Comparison of ENCODE assay signal across 8 cellular contexts in the genomic region with DNA sequence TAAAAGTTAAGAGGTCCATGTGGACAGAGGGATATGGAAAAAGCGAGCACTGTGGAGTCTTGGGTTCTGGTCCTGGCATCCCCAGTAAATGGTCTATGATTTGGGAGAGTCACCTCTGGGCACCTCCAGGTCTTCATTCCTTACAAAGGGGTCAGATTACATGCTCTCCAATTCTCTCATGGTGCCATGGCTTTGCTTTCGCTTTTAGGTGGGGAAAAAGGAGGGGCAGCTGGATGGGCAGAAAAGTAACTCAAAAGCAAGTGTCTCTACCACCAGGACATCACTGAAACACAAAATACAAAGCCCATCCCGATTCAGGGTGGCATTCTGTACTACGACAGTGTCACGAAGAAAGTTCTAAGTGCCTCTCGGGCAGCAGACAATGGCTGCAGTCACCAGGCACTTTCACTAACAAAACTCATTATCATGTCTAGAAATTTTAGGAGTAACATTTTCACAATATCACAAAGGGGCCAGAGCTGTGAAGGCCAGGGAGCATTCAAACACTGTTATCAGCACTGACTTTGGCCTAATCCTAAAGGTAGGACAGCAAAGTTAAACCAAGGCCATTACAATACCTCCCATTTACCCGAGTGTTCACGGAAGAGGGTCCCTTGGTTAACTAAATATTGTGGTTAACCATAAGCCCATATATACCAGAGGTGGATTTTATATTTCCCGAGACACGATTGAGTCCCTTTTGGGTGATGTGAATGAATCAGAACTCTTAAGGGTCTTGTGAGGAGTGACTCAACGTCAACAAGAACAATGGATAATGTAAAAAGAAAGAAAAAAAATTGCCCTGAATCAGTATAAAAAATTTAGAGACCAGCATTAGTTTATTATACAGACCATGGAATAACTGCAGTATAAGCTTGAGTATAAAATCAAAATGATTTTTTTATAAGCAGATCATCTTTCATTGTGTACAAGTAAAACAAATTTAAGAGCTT. TPM values are rescaled to one million over a fixed set of nuclear protein-coding genes. Genes with fewer than 3 reads are reported as not detected.
DNase-seq lines count a peak whose midpoint lies in the region; ATAC-seq, FAIRE-seq and TF ChIP-seq lines count a peak whose summit lies in the region.

No MANE protein-coding gene starts in this region.

- no peak for TF ChIP-seq CTCF in dorsolateral prefrontal cortex (IDR thresholded peaks at IDR 0.05 in 54 of 56, conservative IDR thresholded peaks at IDR 0.05 in 2 of 56; ENCODE audit: low read depth in 1 of 56, partially characterized antibody in 56 of 56)

- intact Hi-C loops in dorsolateral prefrontal cortex (cut with DNase I), result no loop called here

- no peak for TF ChIP-seq POLR2A in H54 (IDR thresholded peaks at IDR 0.05; ENCODE audit: low read depth, low read length)

- H3K27me3 ChIP-seq in dorsolateral prefrontal cortex, result no peaks in the 10 kb centered on the region

- H3K27ac ChIP-seq in KOPT-K1 (ENCODE audit: low read depth, low read length, poor library complexity, severe bottlenecking), result peak overlapping the region; percentile 81
- peak overlapping the region in 51 of 59 donors; percentile 3 to 100 (median 78) for H3K27ac ChIP-seq in dorsolateral prefrontal cortex

- no peaks in the 10 kb centered on the region for H3K27me3 Mint-ChIP-seq in naive thymus-derived CD8-positive, alpha-beta T cell

- FAIRE-seq in H54 (lab: Jason Lieb, UNC), result no peak

- peaks cover 30 to 81% (median 72%) of the 10 kb centered on the region in 4 donors for H3K4me1 Mint-ChIP-seq in naive thymus-derived CD8-positive, alpha-beta T cell

- no peaks in the 10 kb centered on the region for H3K9me3 Mint-ChIP-seq in naive thymus-derived CD8-positive, alpha-beta T cell

- DNase-seq in ACHN (peak; percentile 24), dorsolateral prefrontal cortex (no peak), DMS153 (lab: John Stamatoyannopoulos, UW) (no peak), C1 segment of cervical spinal cord (lab: John Stamatoyannopoulos, UW) (no peak), H54 (ENCODE audit: insufficient read length, low spot score) (no peak), NCI-H1105 (lab: John Stamatoyannopoulos, UW) (no peak)
- DNase-seq in naive thymus-derived CD8-positive, alpha-beta T cell, result no peak

- no peaks in the 10 kb centered on the region for H3K9me3 ChIP-seq in KOPT-K1 (ENCODE audit: insufficient read depth, low read length, poor library complexity, severe bottlenecking)

- H3K4me3 ChIP-seq in dorsolateral prefrontal cortex, result peak overlapping the region; percentile 7 to 100 (median 98)

- H3K36me3 ChIP-seq in KOPT-K1 (ENCODE audit: insufficient read depth, low read length), result peaks cover 10% of the 10 kb centered on the region; the same call in 1 of the 2 replicates

- H3K27ac Mint-ChIP-seq in naive thymus-derived CD8-positive, alpha-beta T cell, result peak overlapping the region in 7 of 10 donors; percentile 19 to 79 (median 53)

- H3K4me3 Mint-ChIP-seq in naive thymus-derived CD8-positive, alpha-beta T cell, result peak overlapping the region; percentile 11 to 99 (median 91)

- POLR2A ChIA-PET in naive thymus-derived CD8-positive, alpha-beta T cell (lab: Charles Lee), result no interaction called here

- ATAC-seq in naive thymus-derived CD8-positive, alpha-beta T cell, result no peak

- H3K36me3 Mint-ChIP-seq in naive thymus-derived CD8-positive, alpha-beta T cell, result peaks cover 0 to 3% (median 0%) of the 10 kb centered on the region in 3 donors

- in situ Hi-C loops in ACHN (cut with HindIII; ENCODE audit: low pct_ligation_motif_present, low pct_unique_long_range_greater_than_20kb, low sequenced_read_pairs), result no loop called here

RNA-seq across cellular contexts. Expression of gene PSAP, which starts 2.5 kb away (rescaled TPM):
- total RNA-seq in dorsolateral prefrontal cortex, result 1,000 to 10,000 TPM; 1,158 to 1,954 (median 1,559) TPM
- total RNA-seq in naive thymus-derived CD8-positive, alpha-beta T cell, result 100 to 1,000 TPM; 203 to 206 TPM
- polyA plus RNA-seq in naive thymus-derived CD8-positive, alpha-beta T cell, result 100 to 1,000 TPM; 389 to 442 (median 398) TPM

Comparison
In these comparisons a context has a peak if more than half of its experiments do, and no peak if none do; other contexts are left out.
1. RNA of gene PSAP, which starts 2.5 kb away (total RNA-seq): 1,158 to 1,954 TPM in dorsolateral prefrontal cortex; 203 to 206 TPM in naive thymus-derived CD8-positive, alpha-beta T cell; every median in the first group is over 4 times any median in the second.